11 cellular contexts compared by ENCODE assay signal in the genomic region with DNA sequence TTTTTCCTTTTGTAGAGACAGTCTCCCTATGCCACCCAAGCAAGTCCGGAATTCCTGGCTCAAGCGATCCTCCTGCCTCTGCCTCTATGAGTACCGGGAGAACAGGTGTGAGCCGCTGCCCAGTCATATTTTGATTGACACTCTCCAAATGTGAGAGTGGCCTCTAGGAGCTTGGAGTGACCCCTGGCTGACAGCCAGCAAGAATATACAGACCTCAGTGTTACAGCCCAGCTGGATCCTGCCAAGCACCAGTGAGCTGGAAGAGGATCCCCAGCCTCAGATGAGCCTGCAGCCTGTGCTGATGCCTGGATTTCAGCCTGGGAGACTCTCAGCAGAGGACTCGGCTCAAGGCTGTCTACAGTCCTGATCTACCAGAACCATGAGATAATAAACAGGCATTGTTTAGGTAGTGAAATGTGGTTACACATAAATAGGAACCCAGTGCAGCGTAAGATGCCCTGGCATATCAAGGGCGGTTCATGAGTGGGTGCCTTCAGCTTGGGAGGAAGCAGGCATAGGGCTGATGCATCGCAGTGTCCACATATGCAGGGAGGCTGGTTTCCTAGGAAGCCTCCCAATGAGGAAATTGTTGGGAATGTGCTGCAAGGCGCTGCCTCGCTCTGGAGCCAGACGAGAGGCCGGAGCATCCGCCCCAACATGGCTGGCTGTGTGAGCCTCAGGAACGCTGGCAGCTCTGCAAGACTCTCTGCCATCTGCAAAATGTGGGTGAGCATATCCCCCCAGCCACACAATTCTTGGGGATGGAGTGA. TPM values are rescaled to one million over a fixed set of nuclear protein-coding genes. Genes with fewer than 3 reads are reported as not detected.
"Had no signal": no experiment of that assay in that cellular context is flagged by ENCODE, and none has a peak within 500 bp of the region (broad histone marks: within the 10 kb centered on the region; RNA-seq: fewer than 3 reads in every experiment).

No MANE protein-coding gene starts in this region.

- ATAC-seq: T-cell had no signal

- H3K27me3 ChIP-seq: adrenal gland, hepatocyte, tibial artery, vagina had no signal

- H3K4me1 ChIP-seq: adrenal gland, tibial artery, vagina had no signal

- H3K27ac ChIP-seq: left ventricle myocardium inferior, tibial artery, vagina had no signal

- H3K36me3 ChIP-seq: adrenal gland, left ventricle myocardium inferior, tibial artery, vagina had no signal

- H3K9me3 ChIP-seq: adrenal gland, left ventricle myocardium inferior, tibial artery, vagina had no signal

- DNase-seq: activated CD4-positive, alpha-beta T cell treated with anti-CD3 and anti-CD28 coated beads, Interleukin-2, amount 10 ng/mL, durations not matched to agents 7 days and 5 days; activated naive CD4-positive, alpha-beta T cell treated with anti-CD3 and anti-CD28 coated beads for 36 hours; adrenal gland; left ventricle myocardium inferior; mesenchymal stem cell; T-cell; T-helper 9 cell; tibial artery had no signal

- H3K4me3 ChIP-seq: adrenal gland, hepatocyte, left ventricle myocardium inferior, tibial artery, vagina had no signal

RNA-seq across cellular contexts. Expression of a gene that starts 38.9 kb away (rescaled TPM):
- polyA plus RNA-seq: keratinocyte had no signal
